ENCODE assay signal across 18 cellular contexts in the genomic region with DNA sequence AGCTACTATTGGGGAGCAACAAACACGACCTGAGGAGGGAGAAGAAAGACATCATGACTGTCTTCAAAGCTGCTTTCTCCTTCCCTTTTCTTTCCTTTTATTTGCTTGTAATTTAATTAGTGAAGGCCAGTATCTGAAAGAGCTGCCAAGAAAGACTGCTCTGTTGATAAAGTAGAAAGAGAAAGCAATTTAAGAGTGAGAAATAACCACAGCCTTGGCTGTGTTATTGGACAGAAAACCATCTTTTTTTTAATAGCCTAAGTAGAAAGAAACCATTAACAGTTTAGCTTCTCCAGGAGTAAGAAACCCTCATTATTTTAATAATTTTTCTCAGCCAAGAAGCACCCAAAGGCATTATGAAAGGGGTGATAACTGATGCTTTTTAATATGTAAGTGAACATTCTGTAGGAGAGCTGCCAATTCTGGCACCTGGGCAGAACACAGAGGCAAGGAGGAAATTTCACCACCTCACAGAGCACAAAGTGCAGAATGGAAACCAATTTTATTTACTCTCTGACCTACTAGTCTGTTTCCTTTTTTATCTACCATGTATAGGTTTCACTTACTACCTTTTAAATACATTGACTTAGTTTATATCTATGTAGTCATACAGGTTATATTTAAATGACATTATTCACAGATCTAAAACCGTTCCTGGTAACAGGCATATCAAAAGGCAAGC.
A peak's percentile ranks its signal among the peaks of the same experiment; 100 is the strongest.
DNase-seq lines count a peak whose midpoint lies in the region; ATAC-seq and TF ChIP-seq lines count a peak whose summit lies in the region.
"Had no signal": no experiment of that assay in that cellular context is flagged by ENCODE, and none has a peak within 500 bp of the region (broad histone marks: within the 10 kb centered on the region; RNA-seq: fewer than 3 reads in every experiment).

No MANE protein-coding gene starts in this region.

- no peak for TF ChIP-seq CTCF in KMS-11 (conservative IDR thresholded peaks at IDR 0.05; ENCODE audit: low read depth, low read length)
- no peak for TF ChIP-seq CTCF in lower lobe of right lung (IDR thresholded peaks at IDR 0.05)

- H3K27me3 ChIP-seq in KMS-11 (ENCODE audit: insufficient read depth, low read depth) (no peaks in the 10 kb centered on the region), lower lobe of right lung (ENCODE audit: low read depth) (no peaks in the 10 kb centered on the region)
- H3K27me3 ChIP-seq: right atrium auricular region, tibial nerve had no signal

- H2AFZ ChIP-seq in KMS-11 (ENCODE audit: low read depth): no peak overlapping the region
- H2AFZ ChIP-seq: PC-9 had no signal

- H3K27ac ChIP-seq in KMS-11 (no peak overlapping the region), lower lobe of right lung (no peak overlapping the region)
- H3K27ac ChIP-seq: PC-9, right atrium auricular region, tibial nerve had no signal

- H3K4me1 ChIP-seq in KMS-11 (ENCODE audit: low read depth, poor library complexity, severe bottlenecking) (peaks cover 18% of the 10 kb centered on the region), lower lobe of right lung (no peaks in the 10 kb centered on the region)
- H3K4me1 ChIP-seq: right atrium auricular region had no signal

- intact Hi-C loops in lower lobe of right lung (cut with DNase I): no loop called here

- no peak for DNase-seq in stimulated activated CD4-positive, alpha-beta T cell treated with anti-CD3 and anti-CD28 coated beads, Interleukin-12 subunit alpha, Interleukin-12 subunit beta, amount 100 ng/mL, for 4 hours
- DNase-seq in lower lobe of right lung (no peak), LoVo (ENCODE audit: low spot score) (no peak), NCI-H128 (lab: John Stamatoyannopoulos, UW; ENCODE audit: unreplicated experiment) (no peak)
- DNase-seq: ACHN; activated CD8-positive, alpha-beta T cell treated with anti-CD3 and anti-CD28 coated beads, Interleukin-2, amount 10 ng/mL, durations not matched to agents 7 days and 5 days; activated gamma-delta T cell; CD8-positive, alpha-beta memory T cell; glutamatergic neuron; HFFc6; PC-9 had no signal

- no peaks in the 10 kb centered on the region for H3K79me2 ChIP-seq in KMS-11 (ENCODE audit: insufficient read depth, low read depth)

- H3K9me3 ChIP-seq in lower lobe of right lung: no peaks in the 10 kb centered on the region
- H3K9me3 ChIP-seq: right atrium auricular region, tibial nerve had no signal

- ATAC-seq in GM18498 (IDR thresholded peaks at IDR 0.05; ENCODE audit: unreplicated experiment) (peak; percentile 80), GM19351 (IDR thresholded peaks at IDR 0.05; ENCODE audit: unreplicated experiment) (peak; percentile 61), HG02678 (IDR thresholded peaks at IDR 0.05; ENCODE audit: unreplicated experiment) (peak; percentile 76), lower lobe of right lung (no peak)
- ATAC-seq: activated CD8-positive, alpha-beta T cell treated with anti-CD3 and anti-CD28 coated beads, Interleukin-2, amount 10 ng/mL, durations not matched to agents 7 days and 5 days; K562 had no signal

- H4K20me1 ChIP-seq in KMS-11 (ENCODE audit: insufficient read depth): no peaks in the 10 kb centered on the region

- H3K36me3 ChIP-seq in KMS-11 (ENCODE audit: insufficient read depth): no peaks in the 10 kb centered on the region
- no peaks in the 10 kb centered on the region for H3K36me3 ChIP-seq in lower lobe of right lung
- H3K36me3 ChIP-seq: right atrium auricular region, tibial nerve had no signal

- peak overlapping the region; percentile 61 for H3K4me2 ChIP-seq in KMS-11
- H3K4me2 ChIP-seq: PC-9 had no signal

- no peak overlapping the region for H3K9ac ChIP-seq in KMS-11

- H3K4me3 ChIP-seq in KMS-11 (IDR thresholded peaks at IDR 0.05; ENCODE audit: insufficient read depth, low read depth, low read length): no peak overlapping the region
- H3K4me3 ChIP-seq in lower lobe of right lung: no peak overlapping the region
- H3K4me3 ChIP-seq: K562, PC-9, right atrium auricular region, tibial nerve had no signal

Comparison
In these comparisons a context has a peak if more than half of its experiments do, and no peak if none do; other contexts are left out.
1. ATAC-seq: peak in GM18498 (single experiment), GM19351 (single experiment) and HG02678 (single experiment); none in lower lobe of right lung (0 of 2).